Comparison of ENCODE assay signal across 28 cellular contexts in the genomic region with DNA sequence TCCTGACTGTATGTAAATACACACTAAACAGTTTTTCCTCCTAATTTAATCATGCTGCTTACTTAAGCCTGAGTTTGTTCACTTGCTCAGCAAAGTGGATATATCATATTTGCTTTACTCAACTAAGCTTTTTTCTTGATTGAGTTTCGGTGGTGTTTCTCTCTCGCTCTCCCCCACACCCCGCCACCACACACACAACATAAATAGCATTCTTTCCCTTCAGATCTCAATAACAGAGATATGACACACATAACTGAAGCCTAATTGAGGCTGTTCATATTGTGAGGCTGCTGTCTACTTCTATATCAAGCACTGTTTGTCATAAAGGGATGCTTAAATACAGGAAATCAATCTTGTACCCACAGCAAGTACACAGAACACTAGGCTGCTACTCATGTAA.
"Had no signal": no experiment of that assay in that cellular context is flagged by ENCODE, and none has a peak within 500 bp of the region (broad histone marks: within the 10 kb centered on the region; RNA-seq: fewer than 3 reads in every experiment).

No MANE protein-coding gene starts in this region.

- H3K79me2 ChIP-seq: hepatocyte had no signal

- DNase-seq: colonic mucosa; effector memory CD4-positive, alpha-beta T cell; foreskin keratinocyte; heart left ventricle; left cardiac atrium; left lung; mesendoderm; midbrain; naive thymus-derived CD4-positive, alpha-beta T cell; nephron progenitor cell; nucleus accumbens; stimulated activated CD4-positive, alpha-beta T cell treated with anti-CD3 and anti-CD28 coated beads, Interleukin-12 subunit alpha, Interleukin-12 subunit beta, amount 100 ng/mL, for 4 hours; stimulated activated CD4-positive, alpha-beta T cell treated with anti-CD3 and anti-CD28 coated beads, Interleukin-1b, Interleukin-23, amount 100 ng/mL, for 48 hours; stimulated activated CD4-positive, alpha-beta T cell treated with anti-CD3 and anti-CD28 coated beads, Interleukin-4, amount 100 ng/mL, for 1 hour; stimulated activated CD8-positive, alpha-beta memory T cell treated with anti-CD3 and anti-CD28 coated beads, Interleukin-4, amount 100 ng/mL, for 48 hours; stimulated activated naive CD4-positive, alpha-beta T cell treated with Interleukin-2 at 50 U/mL for 16 hours; stomach; thyroid gland; trophoblast cell had no signal

- H3K4me3 Mint-ChIP-seq: dendritic cell treated with granulocyte-macrophage colony-stimulating factor and Interleukin-4, amounts not matched to agents 40 ng/mL and 50 ng/mL, for 4 days; naive thymus-derived CD4-positive, alpha-beta T cell; nephron progenitor cell had no signal

- H3K4me3 ChIP-seq: colonic mucosa, esophagus muscularis mucosa, gastroesophageal sphincter, heart left ventricle, hepatocyte, left lung, prostate gland, right atrium auricular region, smooth muscle cell, stomach, thyroid gland had no signal

- H3K27ac Mint-ChIP-seq: dendritic cell treated with granulocyte-macrophage colony-stimulating factor and Interleukin-4, amounts not matched to agents 40 ng/mL and 50 ng/mL, for 4 days; naive thymus-derived CD4-positive, alpha-beta T cell had no signal

- H3K27me3 Mint-ChIP-seq: dendritic cell treated with granulocyte-macrophage colony-stimulating factor and Interleukin-4, amounts not matched to agents 40 ng/mL and 50 ng/mL, for 4 days; naive thymus-derived CD4-positive, alpha-beta T cell had no signal

- H3K9me3 Mint-ChIP-seq: dendritic cell treated with granulocyte-macrophage colony-stimulating factor and Interleukin-4, amounts not matched to agents 40 ng/mL and 50 ng/mL, for 4 days had no signal

- FAIRE-seq: endothelial cell of umbilical vein had no signal

- H3K4me2 ChIP-seq: hepatocyte, smooth muscle cell had no signal

- H3K27me3 ChIP-seq: colonic mucosa, esophagus muscularis mucosa, foreskin keratinocyte, gastroesophageal sphincter, heart left ventricle, hepatocyte, left lung, right atrium auricular region, stomach, thyroid gland had no signal

- H3K36me3 ChIP-seq: colonic mucosa, esophagus muscularis mucosa, gastroesophageal sphincter, heart left ventricle, left lung, prostate gland, right atrium auricular region, stomach, thyroid gland had no signal

- H3K4me1 ChIP-seq: colonic mucosa, esophagus muscularis mucosa, foreskin keratinocyte, gastroesophageal sphincter, heart left ventricle, left lung, prostate gland, right atrium auricular region, thyroid gland had no signal

- H2AFZ ChIP-seq: hepatocyte had no signal

- ATAC-seq: foreskin keratinocyte; gastroesophageal sphincter; heart left ventricle; left cardiac atrium; left lung; naive thymus-derived CD4-positive, alpha-beta T cell; sciatic nerve had no signal

- H3K4me1 Mint-ChIP-seq: naive thymus-derived CD4-positive, alpha-beta T cell had no signal

- H3K36me3 Mint-ChIP-seq: naive thymus-derived CD4-positive, alpha-beta T cell had no signal

- H3K9me3 ChIP-seq: colonic mucosa, esophagus muscularis mucosa, gastroesophageal sphincter, heart left ventricle, left lung, prostate gland, right atrium auricular region, stomach, thyroid gland had no signal

- H3K27ac ChIP-seq: colonic mucosa, esophagus muscularis mucosa, foreskin keratinocyte, gastroesophageal sphincter, heart left ventricle, hepatocyte, left lung, prostate gland, right atrium auricular region, stomach, thyroid gland had no signal
